Comparison of ENCODE assay signal across 18 cellular contexts in genomic region chr16:57416084-57416483, GRCh38. TPM values are rescaled to one million over a fixed set of nuclear protein-coding genes. Genes with fewer than 3 reads are reported as not detected.
A peak's percentile ranks its signal among the peaks of the same experiment; 100 is the strongest.
DNase-seq lines count a peak whose midpoint lies in the region; ATAC-seq and TF ChIP-seq lines count a peak whose summit lies in the region.
"Had no signal": no experiment of that assay in that cellular context is flagged by ENCODE, and none has a peak within 500 bp of the region (broad histone marks: within the 10 kb centered on the region; RNA-seq: fewer than 3 reads in every experiment).

No MANE protein-coding gene starts in this region.

- CTCF ChIA-PET in activated B cell treated with CpG ODN at 0.5 μM for 24 hours (lab: Charles Lee): interaction anchor here (0.7 to 5.6 kb wide), 17 partner anchors 16 to 623 kb away, joined by 3 to 215 read pairs (median 4); no protein-coding TSS in a partner anchor
- CTCF ChIA-PET in CD8-positive, alpha-beta T cell (lab: Charles Lee): interaction anchor here (0.6 to 8.5 kb wide), 20 partner anchors 10 to 331 kb away, joined by 3 to 147 read pairs (median 6); partner anchors contain the start of genes ARL2BP, CCL17 and CIAPIN1
- CTCF ChIA-PET in activated CD8-positive, alpha-beta T cell treated with anti-CD3 and anti-CD28 coated beads for 36 hours (lab: Charles Lee): interaction anchor here (0.9 to 10.9 kb wide), 33 partner anchors 9 to 711 kb away, joined by 3 to 258 read pairs (median 5); partner anchors contain the start of genes CCL17, CIAPIN1, COQ9 and POLR2C

- intact Hi-C loops in activated B cell treated with CpG ODN at 0.5 μM for 24 hours (cut with micrococcal nuclease) (loop anchor here (2.0 to 10.0 kb wide), 3 partner anchors 319 to 451 kb away; partner anchors contain the start of genes CETP and KATNB1), natural killer cell (cut with micrococcal nuclease) (no loop called here)
- intact Hi-C loops in CD8-positive, alpha-beta T cell (cut with DNase I, micrococcal nuclease): loop anchor here (2.0 to 10.0 kb wide), 2 partner anchors 331 kb away; no protein-coding TSS in a partner anchor
- intact Hi-C loops in activated CD8-positive, alpha-beta T cell treated with anti-CD3 and anti-CD28 coated beads for 36 hours (cut with micrococcal nuclease): loop anchor here (5.0 kb wide), 1 partner anchor 106 kb away; no protein-coding TSS in a partner anchor

- TF ChIP-seq CTCF in C4-2B (conservative IDR thresholded peaks at IDR 0.05) (no peak), activated B cell treated with CpG ODN at 0.5 μM for 24 hours (IDR thresholded peaks at IDR 0.05) (no peak), natural killer cell (IDR thresholded peaks at IDR 0.05) (no peak)
- no peak for TF ChIP-seq CTCF in CD8-positive, alpha-beta T cell (IDR thresholded peaks at IDR 0.05)
- TF ChIP-seq CTCF in activated CD8-positive, alpha-beta T cell treated with anti-CD3 and anti-CD28 coated beads for 36 hours (IDR thresholded peaks at IDR 0.05): no peak

- peak overlapping the region; percentile 82; the same call in 1 of the 2 replicates for H3K27ac ChIP-seq in C4-2B
- no peak overlapping the region for H3K27ac ChIP-seq in CD8-positive, alpha-beta T cell (ENCODE audit: low read depth, low read length)
- H3K27ac ChIP-seq: cardiac muscle cell, ovary had no signal

- H3K9me3 Mint-ChIP-seq in activated B cell treated with CpG ODN at 0.5 μM for 24 hours (no peaks in the 10 kb centered on the region), natural killer cell (no peaks in the 10 kb centered on the region)
- no peaks in the 10 kb centered on the region for H3K9me3 Mint-ChIP-seq in CD8-positive, alpha-beta T cell
- no peaks in the 10 kb centered on the region for H3K9me3 Mint-ChIP-seq in activated CD8-positive, alpha-beta T cell treated with anti-CD3 and anti-CD28 coated beads for 36 hours

- H3K36me3 Mint-ChIP-seq in activated B cell treated with CpG ODN at 0.5 μM for 24 hours (ENCODE audit: low read depth) (no peaks in the 10 kb centered on the region), natural killer cell (no peaks in the 10 kb centered on the region)
- H3K36me3 Mint-ChIP-seq in CD8-positive, alpha-beta T cell: no peaks in the 10 kb centered on the region
- H3K36me3 Mint-ChIP-seq in activated CD8-positive, alpha-beta T cell treated with anti-CD3 and anti-CD28 coated beads for 36 hours (ENCODE audit: low read depth): no peaks in the 10 kb centered on the region

- H3K4me3 ChIP-seq in CD8-positive, alpha-beta T cell (ENCODE audit: low read depth, low read length): no peak overlapping the region
- H3K4me3 ChIP-seq: cardiac muscle cell had no signal

- H3K4me1 ChIP-seq in CD8-positive, alpha-beta T cell (ENCODE audit: insufficient read depth, low read length): peaks cover 29% of the 10 kb centered on the region

- ATAC-seq in activated B cell treated with CpG ODN at 0.5 μM for 24 hours (ENCODE audit: low read depth): no peak
- no peak for ATAC-seq in natural killer cell
- no peak for ATAC-seq in CD8-positive, alpha-beta T cell
- ATAC-seq in activated CD8-positive, alpha-beta T cell treated with anti-CD3 and anti-CD28 coated beads for 36 hours: no peak

- POLR2A ChIA-PET in activated B cell treated with CpG ODN at 0.5 μM for 24 hours (lab: Charles Lee): interaction anchor here (0.6 to 3.6 kb wide), 8 partner anchors 28 to 350 kb away, joined by 3 to 63 read pairs (median 6); no protein-coding TSS in a partner anchor
- POLR2A ChIA-PET in CD8-positive, alpha-beta T cell (lab: Charles Lee): interaction anchor here (1.2 to 3.9 kb wide), 2 partner anchors 46 to 115 kb away, joined by 6 to 19 read pairs; partner anchors contain the start of gene POLR2C
- POLR2A ChIA-PET in activated CD8-positive, alpha-beta T cell treated with anti-CD3 and anti-CD28 coated beads for 36 hours (lab: Charles Lee): interaction anchor here (0.7 to 3.2 kb wide), 9 partner anchors 9 to 225 kb away, joined by 3 to 31 read pairs (median 4); partner anchors contain the start of genes CIAPIN1 and COQ9

- H3K27ac Mint-ChIP-seq in activated B cell treated with CpG ODN at 0.5 μM for 24 hours (peak overlapping the region; percentile 50), natural killer cell (peak overlapping the region; percentile 89 to 91)
- H3K27ac Mint-ChIP-seq in CD8-positive, alpha-beta T cell: no peak overlapping the region
- no peak overlapping the region for H3K27ac Mint-ChIP-seq in activated CD8-positive, alpha-beta T cell treated with anti-CD3 and anti-CD28 coated beads for 36 hours

- DNase-seq in activated B cell treated with CpG ODN at 0.5 μM for 24 hours (no peak), natural killer cell (no peak), NCI-H748 treated with DMSO at 0.1 percent for 48 hours (lab: John Stamatoyannopoulos, UW) (no peak)
- DNase-seq in CD8-positive, alpha-beta T cell: no peak
- no peak for DNase-seq in activated CD8-positive, alpha-beta T cell treated with anti-CD3 and anti-CD28 coated beads for 36 hours
- DNase-seq: activated CD4-positive, alpha-beta T cell treated with anti-CD3 and anti-CD28 coated beads for 1 hour; DMS153; foreskin fibroblast; MM.1S; NCI-H2081; NCI-H69 had no signal

- no peaks in the 10 kb centered on the region for H3K36me3 ChIP-seq in CD8-positive, alpha-beta T cell (ENCODE audit: insufficient read depth, low read length)
- H3K36me3 ChIP-seq: cardiac muscle cell, ovary had no signal

- no peaks in the 10 kb centered on the region for H3K27me3 Mint-ChIP-seq in activated B cell treated with CpG ODN at 0.5 μM for 24 hours
- no peaks in the 10 kb centered on the region for H3K27me3 Mint-ChIP-seq in natural killer cell (ENCODE audit: low read depth in 2 of 2)
- no peaks in the 10 kb centered on the region for H3K27me3 Mint-ChIP-seq in CD8-positive, alpha-beta T cell (ENCODE audit: low read depth)
- H3K27me3 Mint-ChIP-seq in activated CD8-positive, alpha-beta T cell treated with anti-CD3 and anti-CD28 coated beads for 36 hours: no peaks in the 10 kb centered on the region

- H3K4me3 Mint-ChIP-seq in activated B cell treated with CpG ODN at 0.5 μM for 24 hours (peak overlapping the region; percentile 15), natural killer cell (no peak overlapping the region)
- H3K4me3 Mint-ChIP-seq in CD8-positive, alpha-beta T cell: no peak overlapping the region
- H3K4me3 Mint-ChIP-seq in activated CD8-positive, alpha-beta T cell treated with anti-CD3 and anti-CD28 coated beads for 36 hours: no peak overlapping the region

- no peaks in the 10 kb centered on the region for H3K27me3 ChIP-seq in CD8-positive, alpha-beta T cell (ENCODE audit: insufficient read depth, low read length)
- H3K27me3 ChIP-seq: cardiac muscle cell, ovary had no signal

- H3K9me3 ChIP-seq in CD8-positive, alpha-beta T cell (ENCODE audit: low read length): no peaks in the 10 kb centered on the region
- H3K9me3 ChIP-seq: ovary had no signal

- H3K4me1 Mint-ChIP-seq in activated B cell treated with CpG ODN at 0.5 μM for 24 hours (peaks cover 67% of the 10 kb centered on the region), natural killer cell (peaks cover 18 to 32% of the 10 kb centered on the region in 2 donors)
- peaks cover 19% of the 10 kb centered on the region for H3K4me1 Mint-ChIP-seq in CD8-positive, alpha-beta T cell (ENCODE audit: low read depth)
- peaks cover 19% of the 10 kb centered on the region for H3K4me1 Mint-ChIP-seq in activated CD8-positive, alpha-beta T cell treated with anti-CD3 and anti-CD28 coated beads for 36 hours (ENCODE audit: low read depth)

RNA-seq across cellular contexts. Expression of gene CCL17, which starts 11.5 kb away (rescaled TPM):
- total RNA-seq in activated B cell treated with CpG ODN at 0.5 μM for 24 hours (6.7 and 7.0 TPM in 2 replicates), natural killer cell (not detected)
- not detected for total RNA-seq in CD8-positive, alpha-beta T cell
- total RNA-seq in activated CD8-positive, alpha-beta T cell treated with anti-CD3 and anti-CD28 coated beads for 36 hours: 1 to 10 TPM; 2.1 to 2.9 TPM
- total RNA-seq: cardiac muscle cell, HT-29, ovary, RPMI7951, subcutaneous adipose tissue had no signal

RNA-seq across cellular contexts. Expression of gene CIAPIN1, which starts 31.1 kb away (rescaled TPM):
- total RNA-seq in activated B cell treated with CpG ODN at 0.5 μM for 24 hours: 47.1 and 52.3 TPM in 2 replicates
- 10 to 100 TPM; 41.1 to 48.8 (median 42.9) TPM for total RNA-seq in natural killer cell
- total RNA-seq in CD8-positive, alpha-beta T cell: 10 to 100 TPM; 28.6 to 29.7 TPM
- 10 to 100 TPM; 53.3 to 53.4 TPM for total RNA-seq in activated CD8-positive, alpha-beta T cell treated with anti-CD3 and anti-CD28 coated beads for 36 hours

RNA-seq across cellular contexts. Expression of gene COQ9, which starts 31.2 kb away (rescaled TPM):
- 30.4 and 34.1 TPM in 2 replicates for total RNA-seq in activated B cell treated with CpG ODN at 0.5 μM for 24 hours
- 10 to 100 TPM; 16.9 to 30.2 (median 18.3) TPM for total RNA-seq in natural killer cell
- total RNA-seq in CD8-positive, alpha-beta T cell: 10 to 100 TPM in 1 of 2 experiments, 1 to 10 TPM in 1; 8.1 to 11.7 TPM
- total RNA-seq in activated CD8-positive, alpha-beta T cell treated with anti-CD3 and anti-CD28 coated beads for 36 hours: 10 to 100 TPM; 39.3 to 39.6 TPM

RNA-seq across cellular contexts. Expression of gene CX3CL1, which starts 43.8 kb away (rescaled TPM):
- 0.27 and 0.31 TPM in 2 replicates for total RNA-seq in activated B cell treated with CpG ODN at 0.5 μM for 24 hours
- not detected for total RNA-seq in natural killer cell
- total RNA-seq in CD8-positive, alpha-beta T cell: not detected
- under 1 TPM in 1 of 2 experiments, not detected in 1; 0.09 TPM for total RNA-seq in activated CD8-positive, alpha-beta T cell treated with anti-CD3 and anti-CD28 coated beads for 36 hours
- total RNA-seq: T-helper 1 cell treated with Interleukin-12 subunit alpha and Interleukin-12 subunit beta and Interleukin-4 antibody, amounts not matched to agents 30 ng/mL and 1 ng/mL, for 36 hours had no signal

RNA-seq across cellular contexts. Expression of gene POLR2C, which starts 46.4 kb away (rescaled TPM):
- total RNA-seq in activated B cell treated with CpG ODN at 0.5 μM for 24 hours: 52.2 and 56.6 TPM in 2 replicates
- 10 to 100 TPM; 55.4 to 71.2 (median 66.7) TPM for total RNA-seq in natural killer cell
- 100 to 1,000 TPM; 101 to 112 TPM for total RNA-seq in CD8-positive, alpha-beta T cell
- 10 to 100 TPM; 62.4 to 63.0 TPM for total RNA-seq in activated CD8-positive, alpha-beta T cell treated with anti-CD3 and anti-CD28 coated beads for 36 hours

Comparison
In these comparisons a context has a peak if more than half of its experiments do, and no peak if none do; other contexts are left out.
1. H3K27ac Mint-ChIP-seq: peak in activated B cell treated with CpG ODN at 0.5 μM for 24 hours (single experiment) and natural killer cell (2 of 2); none in CD8-positive, alpha-beta T cell (single experiment) and activated CD8-positive, alpha-beta T cell treated with anti-CD3 and anti-CD28 coated beads for 36 hours (single experiment).